In genomic region chr18:58152891-58153290, GRCh38 we compare ENCODE assay signal across 16 cellular contexts.
A peak's percentile ranks its signal among the peaks of the same experiment; 100 is the strongest.
DNase-seq lines count a peak whose midpoint lies in the region; TF ChIP-seq lines count a peak whose summit lies in the region.
"Had no signal": no experiment of that assay in that cellular context is flagged by ENCODE, and none has a peak within 500 bp of the region (broad histone marks: within the 10 kb centered on the region; RNA-seq: fewer than 3 reads in every experiment).

No MANE protein-coding gene starts in this region.

- H3K4me1 Mint-ChIP-seq in T-helper 2 cell treated with Interferon-gamma antibody and Interleukin-4, amounts not matched to agents 5 μg/mL and 100 μg/mL, for 36 hours (ENCODE audit: low read depth), result no peaks in the 10 kb centered on the region
- no peaks in the 10 kb centered on the region for H3K4me1 Mint-ChIP-seq in immature natural killer cell
- H3K4me1 Mint-ChIP-seq: CD4-positive, alpha-beta memory T cell had no signal

- WGBS in mammary epithelial cell (ENCODE audit: low coverage, missing lambda C conversion rate), result 96% methylated on average over 3 of the region's 3 CpGs

- CTCF ChIA-PET in mammary epithelial cell (lab: Charles Lee; ENCODE audit: low non-redundant PET), result no interaction called here

- H3K9me3 Mint-ChIP-seq in T-helper 2 cell treated with Interferon-gamma antibody and Interleukin-4, amounts not matched to agents 5 μg/mL and 100 μg/mL, for 36 hours, result no peaks in the 10 kb centered on the region
- no peaks in the 10 kb centered on the region for H3K9me3 Mint-ChIP-seq in immature natural killer cell
- H3K9me3 Mint-ChIP-seq: CD14-positive monocyte had no signal

- H3K9ac ChIP-seq in mammary epithelial cell (ENCODE audit: insufficient read depth, low read length) (no peak overlapping the region), mucosa of rectum (ENCODE audit: low read depth in 1 of 2, low read length in 2 of 2) (no peak overlapping the region)
- H3K9ac ChIP-seq: GM23248 had no signal

- H3K79me2 ChIP-seq in mammary epithelial cell (ENCODE audit: insufficient read depth, low read length), result peaks cover 63% of the 10 kb centered on the region

- no peaks in the 10 kb centered on the region for H3K27me3 Mint-ChIP-seq in T-helper 2 cell treated with Interferon-gamma antibody and Interleukin-4, amounts not matched to agents 5 μg/mL and 100 μg/mL, for 36 hours (ENCODE audit: low read depth)
- peaks cover 0 to 4% (median 1%) of the 10 kb centered on the region in 3 donors for H3K27me3 Mint-ChIP-seq in immature natural killer cell (ENCODE audit: low read depth in 3 of 3)

- dilution Hi-C loops in mammary epithelial cell (cut with HindIII; ENCODE audit: low sequenced_read_pairs), result no loop called here

- H3K9me3 ChIP-seq in mammary epithelial cell (replicated peaks; ENCODE audit: insufficient read depth, low read length) (no peaks in the 10 kb centered on the region), breast epithelium (no peaks in the 10 kb centered on the region), mucosa of rectum (ENCODE audit: control insufficient read depth in 2 of 2, low read length in 2 of 2) (no peaks in the 10 kb centered on the region)
- H3K9me3 ChIP-seq: A549, HAP-1 had no signal

- BruUV-seq in mammary epithelial cell (replicated peaks; lab: Mats Ljungman, UMichigan), result no TSS peak

- no peak for TF ChIP-seq POLR2A in breast epithelium (IDR thresholded peaks at IDR 0.05)

- H3K27me3 ChIP-seq in mammary epithelial cell (ENCODE audit: insufficient read depth, low read length) (no peaks in the 10 kb centered on the region), breast epithelium (no peaks in the 10 kb centered on the region), mucosa of rectum (ENCODE audit: control insufficient read depth in 2 of 2, insufficient read depth in 2 of 2, low read length in 2 of 2) (no peaks in the 10 kb centered on the region)

- TF ChIP-seq CTCF in mammary epithelial cell (conservative IDR thresholded peaks at IDR 0.05 in 1 of 2, IDR thresholded peaks at IDR 0.05 in 1 of 2; ENCODE audit: extremely low read depth in 1 of 2, insufficient read depth in 1 of 2, low read depth in 1 of 2, low read length in 2 of 2) (no peak), breast epithelium (IDR thresholded peaks at IDR 0.05) (no peak), epithelial cell of esophagus (IDR thresholded peaks at IDR 0.05; ENCODE audit: insufficient read depth, low read depth, low read length, missing control alignments) (no peak)

- intact Hi-C loops in mammary epithelial cell (cut with micrococcal nuclease), result no loop called here
- intact Hi-C loops in breast epithelium (cut with DNase I; ENCODE audit: low total_unique reads), result no loop called here

- H3K4me2 ChIP-seq in mammary epithelial cell (ENCODE audit: insufficient read depth, low read depth, low read length), result no peak overlapping the region
- H3K4me2 ChIP-seq: A549 had no signal

- H3K36me3 ChIP-seq in mammary epithelial cell (ENCODE audit: insufficient read depth, low read length) (no peaks in the 10 kb centered on the region), breast epithelium (no peaks in the 10 kb centered on the region), mucosa of rectum (ENCODE audit: control insufficient read depth in 2 of 2, insufficient read depth in 2 of 2, low read length in 2 of 2) (no peaks in the 10 kb centered on the region)
- H3K36me3 ChIP-seq: HAP-1 had no signal

- no peak overlapping the region for H3K4me3 Mint-ChIP-seq in T-helper 2 cell treated with Interferon-gamma antibody and Interleukin-4, amounts not matched to agents 5 μg/mL and 100 μg/mL, for 36 hours
- H3K4me3 Mint-ChIP-seq in immature natural killer cell, result no peak overlapping the region
- H3K4me3 Mint-ChIP-seq: CD14-positive monocyte; CD4-positive, alpha-beta memory T cell had no signal

- no peaks in the 10 kb centered on the region for H3K36me3 Mint-ChIP-seq in T-helper 2 cell treated with Interferon-gamma antibody and Interleukin-4, amounts not matched to agents 5 μg/mL and 100 μg/mL, for 36 hours (ENCODE audit: low read depth)
- H3K36me3 Mint-ChIP-seq in immature natural killer cell, result no peaks in the 10 kb centered on the region
- H3K36me3 Mint-ChIP-seq: CD14-positive monocyte; CD4-positive, alpha-beta memory T cell had no signal

- H3K4me1 ChIP-seq in mammary epithelial cell (ENCODE audit: insufficient read depth, low read length), result no peaks in the 10 kb centered on the region
- no peaks in the 10 kb centered on the region for H3K4me1 ChIP-seq in breast epithelium
- H3K4me1 ChIP-seq in mucosa of rectum (ENCODE audit: control insufficient read depth in 2 of 2, insufficient read depth in 2 of 2, low read length in 2 of 2), result peaks cover 0 to 18% of the 10 kb centered on the region in 2 donors
- H3K4me1 ChIP-seq: HAP-1 had no signal

- H2AFZ ChIP-seq in mammary epithelial cell (ENCODE audit: low read depth, low read length), result no peak overlapping the region
- H2AFZ ChIP-seq: GM23248 had no signal

- in situ Hi-C loops in mammary epithelial cell (cut with MboI; ENCODE audit: low sequenced_read_pairs in 2 of 2), result no loop called here

- no peak overlapping the region for H3K27ac Mint-ChIP-seq in T-helper 2 cell treated with Interferon-gamma antibody and Interleukin-4, amounts not matched to agents 5 μg/mL and 100 μg/mL, for 36 hours
- no peak overlapping the region for H3K27ac Mint-ChIP-seq in immature natural killer cell
- H3K27ac Mint-ChIP-seq: CD14-positive monocyte; CD4-positive, alpha-beta memory T cell had no signal

- H3K27ac ChIP-seq in mammary epithelial cell (ENCODE audit: insufficient read depth, low read depth, low read length) (no peak overlapping the region), breast epithelium (no peak overlapping the region), mucosa of rectum (ENCODE audit: low read depth in 2 of 2, low read length in 2 of 2) (no peak overlapping the region)
- H3K27ac ChIP-seq: 22Rv1, A549, GM23248 had no signal

- DNase-seq in mammary epithelial cell, result peak; percentile 25
- no peak for DNase-seq in breast epithelium (ENCODE audit: low spot score in 2 of 2)
- peak; percentile 56 for DNase-seq in epithelial cell of esophagus (ENCODE audit: low read depth)
- DNase-seq in T-helper 2 cell treated with Interferon-gamma antibody and Interleukin-4, amounts not matched to agents 5 μg/mL and 100 μg/mL, for 36 hours (ENCODE audit: low spot score), result no peak
- DNase-seq in activated CD8-positive, alpha-beta memory T cell treated with anti-CD3 and anti-CD28 coated beads, Interleukin-2, amount 50 U/mL, for 4 hours, result no peak
- DNase-seq in immature natural killer cell, result no peak
- DNase-seq: AML-193; CD4-positive, alpha-beta memory T cell; DND-41; EL; GM23248 had no signal

- H4K20me1 ChIP-seq in mammary epithelial cell (ENCODE audit: insufficient read depth, low read length), result no peaks in the 10 kb centered on the region

- H3K4me3 ChIP-seq in mammary epithelial cell (replicated peaks in 1 of 3; ENCODE audit: insufficient read depth in 1 of 3, low read depth in 2 of 3, low read length in 3 of 3), result no peak overlapping the region
- H3K4me3 ChIP-seq in breast epithelium, result no peak overlapping the region
- H3K4me3 ChIP-seq in epithelial cell of esophagus (ENCODE audit: low read length), result no peak overlapping the region
- peak overlapping the region; percentile 16 to 27 for H3K4me3 ChIP-seq in mucosa of rectum (ENCODE audit: low read length in 2 of 2)
- H3K4me3 ChIP-seq: A549, GM23248, HAP-1 had no signal

Comparison
In these comparisons a context has a peak if more than half of its experiments do, and no peak if none do; other contexts are left out.
1. DNase-seq: peak in mammary epithelial cell (single experiment) and epithelial cell of esophagus (single experiment); none in breast epithelium (0 of 2), T-helper 2 cell treated with Interferon-gamma antibody and Interleukin-4, amounts not matched to agents 5 μg/mL and 100 μg/mL, for 36 hours (single experiment), activated CD8-positive, alpha-beta memory T cell treated with anti-CD3 and anti-CD28 coated beads, Interleukin-2, amount 50 U/mL, for 4 hours (single experiment) and immature natural killer cell (0 of 3).
2. H3K4me3 ChIP-seq: peak in mucosa of rectum (2 of 2); none in mammary epithelial cell (0 of 3), breast epithelium (0 of 3) and epithelial cell of esophagus (single experiment).